In the genomic region with DNA sequence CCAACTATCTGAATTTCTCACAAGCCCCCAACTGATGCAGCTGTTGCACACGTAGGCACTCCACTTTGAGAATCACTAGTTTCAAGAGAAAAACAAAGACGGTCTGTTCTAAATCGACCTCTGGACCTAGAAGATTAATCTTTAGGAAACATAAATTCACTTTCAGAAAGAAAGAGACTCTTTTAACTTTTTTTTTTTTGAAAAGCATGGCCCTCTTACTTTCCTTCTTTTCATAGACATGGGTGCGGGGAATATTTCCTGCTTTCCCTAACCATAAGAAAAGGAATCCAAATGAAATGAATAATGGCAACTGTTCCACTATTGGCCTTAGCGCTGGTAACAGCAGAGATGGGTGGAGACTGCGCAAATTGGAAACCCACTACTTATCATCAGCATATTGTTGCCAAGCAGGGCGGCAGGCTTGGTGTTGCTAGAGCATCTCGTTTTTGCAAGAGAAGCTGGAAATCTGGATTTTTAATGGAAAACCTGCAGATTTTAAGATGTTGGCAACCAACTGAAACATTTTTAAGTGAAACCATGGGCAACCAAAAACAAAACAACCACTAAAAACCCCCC, we compare ENCODE assay signal across 26 cellular contexts.
DNase-seq lines count a peak whose midpoint lies in the region; ATAC-seq lines count a peak whose summit lies in the region.
"Had no signal": no experiment of that assay in that cellular context is flagged by ENCODE, and none has a peak within 500 bp of the region (broad histone marks: within the 10 kb centered on the region; RNA-seq: fewer than 3 reads in every experiment).

No MANE protein-coding gene starts in this region.

- H3K4me2 ChIP-seq in BLaER1: peak overlapping the region; percentile 87
- H3K4me2 ChIP-seq in neuronal stem cell (ENCODE audit: insufficient read depth, low read length, poor library complexity, severe bottlenecking): no peak overlapping the region
- H3K4me2 ChIP-seq: SK-N-SH had no signal

- H3K36me3 ChIP-seq in BLaER1: no peaks in the 10 kb centered on the region
- H3K36me3 ChIP-seq in neuronal stem cell (replicated peaks in 1 of 2; ENCODE audit: control insufficient read depth in 2 of 2, insufficient read depth in 2 of 2, low read length in 2 of 2): no peaks in the 10 kb centered on the region
- H3K36me3 ChIP-seq: cardiac muscle cell had no signal

- H3K18ac ChIP-seq in neuronal stem cell (ENCODE audit: low read length): no peak overlapping the region

- intact Hi-C loops in left cardiac atrium (cut with DNase I): no loop called here

- no peak overlapping the region for H2AK5ac ChIP-seq in neuronal stem cell (ENCODE audit: low read depth, low read length)

- H3K79me1 ChIP-seq in neuronal stem cell (ENCODE audit: low read depth, low read length): no peaks in the 10 kb centered on the region

- no CpG with 5 or more reads among the region's 8 CpGs for WGBS in neuronal stem cell (ENCODE audit: extremely low coverage in 2 of 2, insufficient read length in 2 of 2, insufficient replicate concordance in 1 of 2), 2 donors

- ATAC-seq in left cardiac atrium (peak; percentile 12 to 51), HG03457 (IDR thresholded peaks at IDR 0.05; ENCODE audit: unreplicated experiment) (no peak)
- ATAC-seq: activated CD4-positive, CD25-positive, alpha-beta regulatory T cell treated with anti-CD3 and anti-CD28 coated beads, Interleukin-2, amount 50 U/mL, for 24 hours; activated T-helper 17 cell treated with anti-CD3 and anti-CD28 coated beads, Interleukin-2, amount 50 U/mL, for 72 hours; stimulated activated naive B cell treated with anti-CD40 and anti-IgM and Interleukin-4, amounts not matched to agents 10 μg/mL and 1 μg/mL and 100 μg/mL, for 72 hours had no signal

- H2BK12ac ChIP-seq in neuronal stem cell (ENCODE audit: low read length): no peak overlapping the region

- no peak overlapping the region for H4K8ac ChIP-seq in neuronal stem cell (ENCODE audit: low read depth, low read length)

- H3K9me3 ChIP-seq in BLaER1 (peaks cover 15% of the 10 kb centered on the region), neuronal stem cell (replicated peaks in 1 of 2; ENCODE audit: control insufficient read depth in 2 of 2, insufficient read depth in 1 of 2, low read depth in 1 of 2, low read length in 2 of 2) (peaks cover 0 to 2% of the 10 kb centered on the region in 2 donors)
- H3K9me3 ChIP-seq: SK-N-SH had no signal

- no peak overlapping the region for H2AFZ ChIP-seq in neuronal stem cell (ENCODE audit: low read length)

- H4K91ac ChIP-seq in neuronal stem cell (ENCODE audit: low read depth, low read length, poor library complexity): no peak overlapping the region

- H3K4me3 ChIP-seq in BLaER1 (no peak overlapping the region), neuronal stem cell (ENCODE audit: low read length in 2 of 2) (no peak overlapping the region)
- H3K4me3 ChIP-seq: cardiac muscle cell had no signal

- no peak overlapping the region for H3K4ac ChIP-seq in neuronal stem cell (ENCODE audit: low read length)

- no peak overlapping the region for H2BK5ac ChIP-seq in neuronal stem cell (ENCODE audit: low read length)

- no peaks in the 10 kb centered on the region for H4K20me1 ChIP-seq in BLaER1

- no peaks in the 10 kb centered on the region for H3K27me3 ChIP-seq in BLaER1
- no peaks in the 10 kb centered on the region for H3K27me3 ChIP-seq in neuronal stem cell (ENCODE audit: control insufficient read depth in 3 of 3, insufficient read depth in 3 of 3, low read depth in 1 of 3, low read length in 3 of 3)
- H3K27me3 ChIP-seq: cardiac muscle cell had no signal

- DNase-seq in left cardiac atrium (no peak), neuronal stem cell (ENCODE audit: low spot score) (no peak), GOT3 (lab: John Stamatoyannopoulos, UW) (no peak), T-helper 2 cell (no peak)
- DNase-seq in stimulated activated CD4-positive, alpha-beta T cell treated with anti-CD3 and anti-CD28 coated beads, Interleukin-2, amount 100 ng/mL, for 48 hours: no peak
- DNase-seq: activated CD4-positive, alpha-beta memory T cell treated with anti-CD3 and anti-CD28 coated beads, Interleukin-2, amount 10 ng/mL, durations not matched to agents 7 days and 5 days; activated CD8-positive, alpha-beta memory T cell treated with anti-CD3 and anti-CD28 coated beads, Interleukin-2, amount 50 U/mL, for 48 hours; activated naive CD4-positive, alpha-beta T cell treated with anti-CD3 and anti-CD28 coated beads, Interleukin-2, amount 50 U/mL, for 16 hours; CD4-positive, alpha-beta T cell; KBM-7; mesendoderm; MM.1S; naive B cell; NCI-H1417; NCI-H2107; NCI-H446; SK-N-SH; stimulated activated CD4-positive, alpha-beta T cell treated with anti-CD3 and anti-CD28 coated beads, Interleukin-4, amount 100 ng/mL, for 4 hours; stimulated activated naive B cell treated with anti-CD40 and anti-IgM and Interleukin-4, amounts not matched to agents 10 μg/mL and 1 μg/mL and 100 μg/mL, for 72 hours had no signal

- H3K9ac ChIP-seq in BLaER1 (no peak overlapping the region; the same call in 1 of the 2 replicates), neuronal stem cell (ENCODE audit: low read depth, low read length, poor library complexity) (no peak overlapping the region)
- H3K9ac ChIP-seq: SK-N-SH had no signal

- no peak overlapping the region for H3K14ac ChIP-seq in neuronal stem cell (ENCODE audit: low read length)

- no peak overlapping the region for H2BK120ac ChIP-seq in neuronal stem cell (ENCODE audit: low read depth, low read length)

- H3K23ac ChIP-seq in neuronal stem cell (ENCODE audit: low read depth, low read length, poor library complexity): no peak overlapping the region

- H3K27ac ChIP-seq in BLaER1 (peak overlapping the region; percentile 88), cingulate gyrus (ENCODE audit: low read depth, low read length) (peak overlapping the region; percentile 47), neuronal stem cell (replicated peaks; ENCODE audit: low read length) (no peak overlapping the region)
- H3K27ac ChIP-seq: cardiac muscle cell, RWPE1 had no signal

- H2BK15ac ChIP-seq in neuronal stem cell (ENCODE audit: low read length): peak overlapping the region; percentile 9

- H3K4me1 ChIP-seq in BLaER1: peaks cover 76% of the 10 kb centered on the region
- no peaks in the 10 kb centered on the region for H3K4me1 ChIP-seq in neuronal stem cell (ENCODE audit: control insufficient read depth in 2 of 2, insufficient read depth in 1 of 2, low read depth in 1 of 2, low read length in 2 of 2)
